Comparison of ENCODE assay signal across 8 cellular contexts in genomic region chr4:87465739-87466366, GRCh38. TPM values are rescaled to one million over a fixed set of nuclear protein-coding genes. Genes with fewer than 3 reads are reported as not detected.
DNase-seq lines count a peak whose midpoint lies in the region; ATAC-seq and TF ChIP-seq lines count a peak whose summit lies in the region.

No MANE protein-coding gene starts in this region.

- H3K9me3 Mint-ChIP-seq in HFFc6 (no peaks in the 10 kb centered on the region), nephron progenitor cell (no peaks in the 10 kb centered on the region)
- H3K9me3 Mint-ChIP-seq in activated T-helper 17 cell treated with anti-CD3 and anti-CD28 coated beads, Interleukin-2, amount 50 U/mL, for 72 hours = no peaks in the 10 kb centered on the region

- H3K4me3 Mint-ChIP-seq in HFFc6 (no peak overlapping the region), nephron progenitor cell (no peak overlapping the region)
- H3K4me3 Mint-ChIP-seq in activated T-helper 17 cell treated with anti-CD3 and anti-CD28 coated beads, Interleukin-2, amount 50 U/mL, for 72 hours = no peak overlapping the region

- TF ChIP-seq CTCF in HFFc6 (IDR thresholded peaks at IDR 0.05) (peak; percentile 91), epithelial cell of proximal tubule (conservative IDR thresholded peaks at IDR 0.05; ENCODE audit: low read depth, low read length) (peak; percentile 69), nephron progenitor cell (IDR thresholded peaks at IDR 0.05) (peak; percentile 63)

- H3K27me3 Mint-ChIP-seq in HFFc6 (ENCODE audit: insufficient read depth) = no peaks in the 10 kb centered on the region
- no peaks in the 10 kb centered on the region for H3K27me3 Mint-ChIP-seq in nephron progenitor cell (ENCODE audit: low read depth, poor library complexity)
- no peaks in the 10 kb centered on the region for H3K27me3 Mint-ChIP-seq in activated T-helper 17 cell treated with anti-CD3 and anti-CD28 coated beads, Interleukin-2, amount 50 U/mL, for 72 hours

- DNase-seq in NCI-H2171 treated with DMSO at 0.1 percent for 48 hours (lab: John Stamatoyannopoulos, UW) (peak; percentile 28), NCI-H2171 (lab: John Stamatoyannopoulos, UW) (no peak), HFFc6 (peak; percentile 60), RPMI8226 (peak; percentile 38), epithelial cell of proximal tubule (ENCODE audit: low read depth) (peak; percentile 13), nephron progenitor cell (no peak)

- H3K36me3 Mint-ChIP-seq in HFFc6 (ENCODE audit: low read depth) = no peaks in the 10 kb centered on the region
- peaks cover 4% of the 10 kb centered on the region for H3K36me3 Mint-ChIP-seq in nephron progenitor cell (ENCODE audit: low read depth)
- H3K36me3 Mint-ChIP-seq in activated T-helper 17 cell treated with anti-CD3 and anti-CD28 coated beads, Interleukin-2, amount 50 U/mL, for 72 hours (ENCODE audit: low read depth) = no peaks in the 10 kb centered on the region

- peaks cover 7% of the 10 kb centered on the region for H3K4me1 Mint-ChIP-seq in HFFc6 (ENCODE audit: low read depth)
- H3K4me1 Mint-ChIP-seq in nephron progenitor cell = peaks cover 9% of the 10 kb centered on the region
- peaks cover 4% of the 10 kb centered on the region for H3K4me1 Mint-ChIP-seq in activated T-helper 17 cell treated with anti-CD3 and anti-CD28 coated beads, Interleukin-2, amount 50 U/mL, for 72 hours

- H3K27ac Mint-ChIP-seq in HFFc6 = no peak overlapping the region
- no peak overlapping the region for H3K27ac Mint-ChIP-seq in nephron progenitor cell
- H3K27ac Mint-ChIP-seq in activated T-helper 17 cell treated with anti-CD3 and anti-CD28 coated beads, Interleukin-2, amount 50 U/mL, for 72 hours = no peak overlapping the region

- ATAC-seq in HG02938 (IDR thresholded peaks at IDR 0.05; ENCODE audit: unreplicated experiment) = no peak
- ATAC-seq in activated T-helper 17 cell treated with anti-CD3 and anti-CD28 coated beads, Interleukin-2, amount 50 U/mL, for 72 hours (replicated peaks) = no peak

- no peak overlapping the region for H3K4me3 ChIP-seq in epithelial cell of proximal tubule (ENCODE audit: low read depth, low read length)

RNA-seq across cellular contexts. Expression of gene NUDT9, which starts 43.5 kb away (rescaled TPM):
- 10 to 100 TPM; 21.3 to 28.0 (median 23.4) TPM for total RNA-seq in HFFc6 (2021; fragmentation: NEBNext Ultra II Directional; extraction: Animal tissue kit (Norgen Biotek cat#: 25700))
- total RNA-seq in epithelial cell of proximal tubule = 23.0 and 26.3 TPM in 2 replicates
- total RNA-seq in activated T-helper 17 cell treated with anti-CD3 and anti-CD28 coated beads, Interleukin-2, amount 50 U/mL, for 72 hours = 1 to 10 TPM; 4.4 to 9.8 TPM

Comparison
In these comparisons a context has a peak if more than half of its experiments do, and no peak if none do; other contexts are left out.
1. DNase-seq: peak in NCI-H2171 treated with DMSO at 0.1 percent for 48 hours (single experiment), HFFc6 (single experiment), RPMI8226 (single experiment) and epithelial cell of proximal tubule (single experiment); none in NCI-H2171 (single experiment) and nephron progenitor cell (single experiment).
2. Peak in every context shown above with its lines, with median percentiles within 50 percentile points of each other: CTCF ChIP-seq.